ENCODE assay signal across 18 cellular contexts in genomic region chr5:67045816-67046740, GRCh38.
"Had no signal": no experiment of that assay in that cellular context is flagged by ENCODE, and none has a peak within 500 bp of the region (broad histone marks: within the 10 kb centered on the region; RNA-seq: fewer than 3 reads in every experiment).

No MANE protein-coding gene starts in this region.

- DNase-seq: activated B cell treated with CpG ODN at 0.5 μM for 24 hours; activated CD4-positive, alpha-beta T cell treated with anti-CD3 and anti-CD28 coated beads, Interleukin-2, amount 50 U/mL, for 1 hour; activated CD8-positive, alpha-beta memory T cell treated with anti-CD3 and anti-CD28 coated beads, Interleukin-2, amount 50 U/mL, for 4 hours; activated effector memory CD4-positive, alpha-beta T cell treated with Interleukin-2 at 50 U/mL for 16 hours; activated naive CD4-positive, alpha-beta T cell treated with anti-CD3 and anti-CD28 coated beads, Interleukin-2, amount 50 U/mL, for 16 hours; activated T-cell treated with anti-CD3 and anti-CD28 coated beads, Interleukin-2, amount 50 U/mL, for 4 hours; effector CD8-positive, alpha-beta T cell; natural killer cell; ovary; sigmoid colon; spleen; stimulated activated CD4-positive, alpha-beta T cell treated with anti-CD3 and anti-CD28 coated beads, Interleukin-4, amount 100 ng/mL, for 4 hours; testis had no signal

- H3K36me3 ChIP-seq: ascending aorta, esophagus muscularis mucosa, ovary, sigmoid colon, spleen, upper lobe of left lung had no signal

- H3K4me3 ChIP-seq: ascending aorta, esophagus muscularis mucosa, ovary, sigmoid colon, spleen, testis, upper lobe of left lung had no signal

- H3K27me3 ChIP-seq: ascending aorta, esophagus muscularis mucosa, ovary, sigmoid colon, spleen, testis, upper lobe of left lung had no signal

- ATAC-seq: activated T-cell treated with anti-CD3 and anti-CD28 coated beads, Interleukin-2, amount 50 U/mL, for 4 hours; natural killer cell; stimulated activated memory B cell treated with anti-CD40 and anti-IgM and Interleukin-4, amounts not matched to agents 10 μg/mL and 1 μg/mL and 100 μg/mL, for 72 hours had no signal

- H3K9me3 ChIP-seq: ascending aorta, esophagus muscularis mucosa, ovary, sigmoid colon, spleen, testis, upper lobe of left lung had no signal

- H3K27ac ChIP-seq: ascending aorta, ovary, spleen had no signal

- FAIRE-seq: bronchial epithelial cell had no signal
